In genomic region chr1:54095543-54096286, GRCh38 we compare ENCODE assay signal across 1 cellular context.
TF ChIP-seq lines count a peak whose summit lies in the region.

No MANE protein-coding gene starts in this region.

TF ChIP-seq in H1, 55 proteins besides CTCF, POLR2A, EP300 and RAD21:
- TF ChIP-seq RXRA (IDR thresholded peaks at IDR 0.05; ENCODE audit: insufficient read depth, low read depth, low read length) = no peak
- TF ChIP-seq KDM1A (IDR thresholded peaks at IDR 0.05; ENCODE audit: borderline replicate concordance, low read length) = no peak
- TF ChIP-seq ATF3 (IDR thresholded peaks at IDR 0.05; ENCODE audit: insufficient read depth, low read depth, low read length) = no peak
- TF ChIP-seq KDM4A (IDR thresholded peaks at IDR 0.05; ENCODE audit: low read depth, low read length, severe bottlenecking) = no peak
- no peak for TF ChIP-seq FOSL1 (IDR thresholded peaks at IDR 0.05; ENCODE audit: insufficient read depth, low read depth, low read length)
- TF ChIP-seq CBX8 (IDR thresholded peaks at IDR 0.05; ENCODE audit: borderline replicate concordance, low read depth, low read length) = no peak
- TF ChIP-seq GABPA (IDR thresholded peaks at IDR 0.05; ENCODE audit: borderline replicate concordance, insufficient read depth, low read length) = no peak
- no peak for TF ChIP-seq SAP30 (IDR thresholded peaks at IDR 0.05; ENCODE audit: insufficient read depth, insufficient replicate concordance, low read length)
- no peak for TF ChIP-seq MAX (IDR thresholded peaks at IDR 0.05)
- no peak for TF ChIP-seq CREB1 (IDR thresholded peaks at IDR 0.05)
- TF ChIP-seq SP2 (IDR thresholded peaks at IDR 0.05; ENCODE audit: low read length) = no peak
- no peak for TF ChIP-seq TAF7 (optimal IDR thresholded peaks at IDR 0.05; ENCODE audit: borderline replicate concordance, low read depth, low read length)
- no peak for TF ChIP-seq CTBP2 (IDR thresholded peaks at IDR 0.05; ENCODE audit: borderline replicate concordance, insufficient read depth, insufficient read length, low read length)
- no peak for TF ChIP-seq TBP (IDR thresholded peaks at IDR 0.05; ENCODE audit: low read depth, low read length)
- TF ChIP-seq EGR1 (IDR thresholded peaks at IDR 0.05; ENCODE audit: borderline replicate concordance, low read depth, low read length) = no peak
- TF ChIP-seq JUN (IDR thresholded peaks at IDR 0.05; ENCODE audit: low read depth, low read length) = no peak
- no peak for TF ChIP-seq HDAC6 (IDR thresholded peaks at IDR 0.05; ENCODE audit: low read depth, low read length)
